In the genomic region with DNA sequence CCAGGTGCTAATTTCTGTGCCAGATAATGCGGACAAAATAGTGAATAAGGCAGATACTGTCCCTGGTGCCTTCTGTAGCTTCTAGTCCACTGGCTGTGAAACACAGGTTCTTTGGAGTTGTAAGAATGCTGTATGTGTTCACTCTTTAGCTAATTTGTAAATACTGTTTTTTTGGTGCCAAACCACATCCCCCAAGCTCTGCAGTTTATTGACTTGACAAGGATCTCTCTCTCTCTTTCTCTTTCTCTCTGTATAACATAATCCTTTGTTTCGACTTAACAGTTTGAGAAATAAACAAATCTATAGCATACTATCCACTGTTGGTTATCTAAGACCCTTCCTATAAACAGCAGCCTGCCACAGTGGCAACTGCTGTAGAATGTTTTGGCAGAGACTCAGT, we compare ENCODE assay signal across 1 cellular context.
TF ChIP-seq lines count a peak whose summit lies in the region.

No MANE protein-coding gene starts in this region.

TF ChIP-seq in K562, 482 proteins besides CTCF, POLR2A, EP300 and RAD21:
- 0 out of 2 replicates have a peak, but pooled peaks have one; percentile 8 for TF ChIP-seq SUPT5H (IDR thresholded peaks at IDR 0.05)
- no peak for TF ChIP-seq NFIC (IDR thresholded peaks at IDR 0.05)
- no peak for TF ChIP-seq ZNF668 (CRISPR knock-in tag; IDR thresholded peaks at IDR 0.05)
- no peak for TF ChIP-seq SAFB (IDR thresholded peaks at IDR 0.05; ENCODE audit: borderline replicate concordance, low read depth, low read length)
